8 cellular contexts compared by ENCODE assay signal in genomic region chr21:44107037-44107501, GRCh38. TPM values are rescaled to one million over a fixed set of nuclear protein-coding genes. Genes with fewer than 3 reads are reported as not detected.
DNase-seq lines count a peak whose midpoint lies in the region; ATAC-seq and TF ChIP-seq lines count a peak whose summit lies in the region.
"Not testable (repeated sequence)": the region's sequence is repeated elsewhere in the genome, so short reads cannot be mapped to it uniquely, and the experiment has no call there.

Gene PWP2 (plus strand): TSS chr21:44107399. CDS start chr21:44107417, 18 bp downstream.

- CTCF ChIA-PET in SK-N-SH (lab: Yijun Ruan, JAX); activated naive CD4-positive, alpha-beta T cell treated with anti-CD3 and anti-CD28 coated beads for 36 hours (lab: Charles Lee): not testable (repeated sequence)

- TF ChIP-seq EP300 in SK-N-SH (IDR thresholded peaks at IDR 0.05; ENCODE audit: borderline replicate concordance in 1 of 2, low read depth in 1 of 2, low read length in 1 of 2), result not testable (repeated sequence)

- TF ChIP-seq CTCF in SK-N-SH (IDR thresholded peaks at IDR 0.05); fibroblast of the aortic adventitia (IDR thresholded peaks at IDR 0.05; ENCODE audit: insufficient read depth, low read length); tibial artery (IDR thresholded peaks at IDR 0.05): not testable (repeated sequence)

- H3K9me2 ChIP-seq in SK-N-SH, result not testable (repeated sequence)

- peak; percentile 74 for ATAC-seq in GM21529 (IDR thresholded peaks at IDR 0.05; ENCODE audit: unreplicated experiment)
- ATAC-seq in HG03175 (IDR thresholded peaks at IDR 0.05; ENCODE audit: unreplicated experiment), result peak; percentile 90
- peak; percentile 96 to 98 for ATAC-seq in natural killer cell treated with Interleukin-12 subunit alpha and Interleukin-12 subunit beta and Interleukin-15 and Interleukin-18, amount 100 ng/mL, for 72 hours

- H3K27ac ChIP-seq in SK-N-SH (ENCODE audit: low read depth in 2 of 2, low read length in 1 of 2), result not testable (repeated sequence)
- H3K27ac ChIP-seq in tibial artery, result peak within 1 kb of the TSS in 1 of 2 donors; percentile 66

- no CpG with 5 or more reads among the region's 66 CpGs for WGBS in SK-N-SH (ENCODE audit: low lambda C conversion rate)

- H3K79me2 ChIP-seq in SK-N-SH (ENCODE audit: insufficient read depth), result not testable (repeated sequence)

- not testable (repeated sequence) for H3K27me3 Mint-ChIP-seq in activated naive CD4-positive, alpha-beta T cell treated with anti-CD3 and anti-CD28 coated beads for 36 hours (ENCODE audit: low read depth); natural killer cell treated with Interleukin-12 subunit alpha and Interleukin-12 subunit beta and Interleukin-15 and Interleukin-18, amount 100 ng/mL, for 72 hours

- POLR2A ChIA-PET in SK-N-SH (lab: Yijun Ruan, JAX), result not testable (repeated sequence)

- not testable (repeated sequence) for H2AFZ ChIP-seq in SK-N-SH (ENCODE audit: low read depth)

- H3K4me3 ChIP-seq in GM08714 (ENCODE audit: low read length), result peak within 1 kb of the TSS; percentile 49; the same call in 1 of the 2 replicates
- H3K4me3 ChIP-seq in SK-N-SH (ENCODE audit: low read depth in 2 of 2, low read length in 1 of 2), result peak within 1 kb of the TSS in 1 of 2 experiments; percentile 36; a peak in 2 of 4 replicates
- peak within 1 kb of the TSS; percentile 48 for H3K4me3 ChIP-seq in fibroblast of the aortic adventitia (ENCODE audit: low read depth, low read length)
- H3K4me3 ChIP-seq in tibial artery, result peak within 1 kb of the TSS; percentile 52 to 58

- not testable (repeated sequence) for H3K9me3 Mint-ChIP-seq in activated naive CD4-positive, alpha-beta T cell treated with anti-CD3 and anti-CD28 coated beads for 36 hours; natural killer cell treated with Interleukin-12 subunit alpha and Interleukin-12 subunit beta and Interleukin-15 and Interleukin-18, amount 100 ng/mL, for 72 hours

- peak within 1 kb of the TSS; percentile 43 for H3K4me3 Mint-ChIP-seq in activated naive CD4-positive, alpha-beta T cell treated with anti-CD3 and anti-CD28 coated beads for 36 hours
- H3K4me3 Mint-ChIP-seq in natural killer cell treated with Interleukin-12 subunit alpha and Interleukin-12 subunit beta and Interleukin-15 and Interleukin-18, amount 100 ng/mL, for 72 hours, result peak within 1 kb of the TSS; percentile 34

- H3K4me1 ChIP-seq in SK-N-SH (ENCODE audit: control insufficient read depth in 1 of 2, insufficient read depth in 2 of 2, low read depth in 1 of 2, low read length in 1 of 2); tibial artery: not testable (repeated sequence)

- H3K9ac ChIP-seq in SK-N-SH, result not testable (repeated sequence)

- not testable (repeated sequence) for H4K20me1 ChIP-seq in SK-N-SH (ENCODE audit: insufficient read depth)

- H3K27me3 ChIP-seq in SK-N-SH (ENCODE audit: insufficient read depth); tibial artery: not testable (repeated sequence)

- not testable (repeated sequence) for H3K36me3 Mint-ChIP-seq in activated naive CD4-positive, alpha-beta T cell treated with anti-CD3 and anti-CD28 coated beads for 36 hours (ENCODE audit: low read depth); natural killer cell treated with Interleukin-12 subunit alpha and Interleukin-12 subunit beta and Interleukin-15 and Interleukin-18, amount 100 ng/mL, for 72 hours

- not testable (repeated sequence) for TF ChIP-seq RAD21 in SK-N-SH (IDR thresholded peaks at IDR 0.05; ENCODE audit: low read length)

- DNase-seq in SK-N-SH, result not testable (repeated sequence)
- peak; percentile 24 for DNase-seq in activated naive CD4-positive, alpha-beta T cell treated with anti-CD3 and anti-CD28 coated beads for 36 hours
- peak; percentile 47 for DNase-seq in fibroblast of the aortic adventitia (ENCODE audit: low read depth)
- DNase-seq in natural killer cell treated with Interleukin-12 subunit alpha and Interleukin-12 subunit beta and Interleukin-15 and Interleukin-18, amount 100 ng/mL, for 72 hours (ENCODE audit: low spot score), result peak; percentile 69
- DNase-seq in tibial artery, result peak; percentile 19 to 75

- not testable (repeated sequence) for H3K4me1 Mint-ChIP-seq in activated naive CD4-positive, alpha-beta T cell treated with anti-CD3 and anti-CD28 coated beads for 36 hours (ENCODE audit: low read depth); natural killer cell treated with Interleukin-12 subunit alpha and Interleukin-12 subunit beta and Interleukin-15 and Interleukin-18, amount 100 ng/mL, for 72 hours (ENCODE audit: low read depth in 2 of 2)

- not testable (repeated sequence) for H3K36me3 ChIP-seq in SK-N-SH (replicated peaks in 1 of 2; ENCODE audit: control insufficient read depth in 1 of 2, insufficient read depth in 2 of 2, low read length in 1 of 2); tibial artery

- not testable (repeated sequence) for H3K9me3 ChIP-seq in SK-N-SH, tibial artery

- intact Hi-C loops in activated naive CD4-positive, alpha-beta T cell treated with anti-CD3 and anti-CD28 coated beads for 36 hours (cut with micrococcal nuclease); tibial artery (cut with DNase I; ENCODE audit: low total_unique reads): not testable (repeated sequence)

- H3F3A ChIP-seq in SK-N-SH (replicated peaks; ENCODE audit: insufficient read depth), result not testable (repeated sequence)

- H3K27ac Mint-ChIP-seq in activated naive CD4-positive, alpha-beta T cell treated with anti-CD3 and anti-CD28 coated beads for 36 hours; natural killer cell treated with Interleukin-12 subunit alpha and Interleukin-12 subunit beta and Interleukin-15 and Interleukin-18, amount 100 ng/mL, for 72 hours: not testable (repeated sequence)

- H3K4me2 ChIP-seq in SK-N-SH, result not testable (repeated sequence)

TF ChIP-seq in SK-N-SH, 30 proteins besides CTCF, POLR2A, EP300 and RAD21:
- TF ChIP-seq MXI1 (IDR thresholded peaks at IDR 0.05; ENCODE audit: low read depth, low read length) (0 out of 2 replicates have a peak, but pooled peaks have one; percentile 53), MAX (IDR thresholded peaks at IDR 0.05; ENCODE audit: low read depth) (peak; percentile 47; the same call in 1 of the 2 replicates)

RNA-seq across cellular contexts. Expression of gene PWP2, which starts in this region (rescaled TPM):
- polyA plus RNA-seq in SK-N-SH (2012; rRNA removed), result 6.0 and 6.9 TPM in 2 replicates
- 2.5 and 4.2 TPM in 2 replicates for polyA plus RNA-seq in SK-N-SH (2012; cell fraction: cytosol; rRNA removed)
- 14.1 and 16.6 TPM in 2 replicates for polyA plus RNA-seq in SK-N-SH (2012; cell fraction: nucleus; rRNA removed)
- total RNA-seq in activated naive CD4-positive, alpha-beta T cell treated with anti-CD3 and anti-CD28 coated beads for 36 hours, result 10 to 100 TPM; 29.6 to 30.9 TPM
- 0.98 and 4.0 TPM in 2 replicates for total RNA-seq in fibroblast of the aortic adventitia (ENCODE audit: low replicate concordance)
- 10 to 100 TPM; 31.4 to 69.6 TPM for total RNA-seq in natural killer cell treated with Interleukin-12 subunit alpha and Interleukin-12 subunit beta and Interleukin-15 and Interleukin-18, amount 100 ng/mL, for 72 hours
